In genomic region chr2:117917223-117917917, GRCh38 we compare ENCODE assay signal across 13 cellular contexts.
A peak's percentile ranks its signal among the peaks of the same experiment; 100 is the strongest.
DNase-seq lines count a peak whose midpoint lies in the region; ATAC-seq and TF ChIP-seq lines count a peak whose summit lies in the region.
"Had no signal": no experiment of that assay in that cellular context is flagged by ENCODE, and none has a peak within 500 bp of the region (broad histone marks: within the 10 kb centered on the region; RNA-seq: fewer than 3 reads in every experiment).

No MANE protein-coding gene starts in this region.

- H3K9me3 ChIP-seq in SU-DHL-6 (ENCODE audit: insufficient read depth, low read length) (peaks cover 10% of the 10 kb centered on the region; the same call in 1 of the 2 replicates), parathyroid adenoma (ENCODE audit: control insufficient read depth, low read length) (no peaks in the 10 kb centered on the region)
- H3K9me3 ChIP-seq: SJCRH30 had no signal

- H3K9ac ChIP-seq in SU-DHL-6 (ENCODE audit: low read length) (no peak overlapping the region), parathyroid adenoma (no peak overlapping the region)

- H3K27ac Mint-ChIP-seq in natural killer cell treated with Interleukin-12 subunit alpha and Interleukin-12 subunit beta and Interleukin-15 and Interleukin-18, amount 100 ng/mL, for 72 hours: no peak overlapping the region
- H3K27ac Mint-ChIP-seq: stimulated activated naive B cell treated with anti-CD40 and anti-IgM and Interleukin-4, amounts not matched to agents 10 μg/mL and 1 μg/mL and 100 μg/mL, for 72 hours had no signal

- DNase-seq in NCI-H2227 (lab: John Stamatoyannopoulos, UW; ENCODE audit: unreplicated experiment) (peak; percentile 7), NCI-H2227 treated with DMSO at 0.1 percent for 48 hours (lab: John Stamatoyannopoulos, UW) (no peak), fibroblast of the aortic adventitia (ENCODE audit: low read depth) (peak; percentile 14), NCI-H1417 treated with DMSO at 0.1 percent for 48 hours (lab: John Stamatoyannopoulos, UW) (no peak)
- no peak for DNase-seq in activated effector memory CD4-positive, alpha-beta T cell treated with Interleukin-2 at 50 U/mL for 16 hours
- DNase-seq in natural killer cell treated with Interleukin-12 subunit alpha and Interleukin-12 subunit beta and Interleukin-15 and Interleukin-18, amount 100 ng/mL, for 72 hours (ENCODE audit: low spot score): no peak
- DNase-seq: activated CD8-positive, alpha-beta memory T cell treated with anti-CD3 and anti-CD28 coated beads for 24 hours; esophagus squamous epithelium; NCI-H2107; SJCRH30; stimulated activated naive B cell treated with anti-CD40 and anti-IgM and Interleukin-4, amounts not matched to agents 10 μg/mL and 1 μg/mL and 100 μg/mL, for 72 hours had no signal

- peaks cover 0 to 4% of the 10 kb centered on the region in 2 donors for H3K4me1 Mint-ChIP-seq in natural killer cell treated with Interleukin-12 subunit alpha and Interleukin-12 subunit beta and Interleukin-15 and Interleukin-18, amount 100 ng/mL, for 72 hours (ENCODE audit: low read depth in 2 of 2)
- H3K4me1 Mint-ChIP-seq: stimulated activated naive B cell treated with anti-CD40 and anti-IgM and Interleukin-4, amounts not matched to agents 10 μg/mL and 1 μg/mL and 100 μg/mL, for 72 hours had no signal

- H3K4me2 ChIP-seq in SU-DHL-6 (ENCODE audit: low read depth, low read length, poor library complexity, severe bottlenecking): no peak overlapping the region
- H3K4me2 ChIP-seq in parathyroid adenoma (ENCODE audit: low read length): no peak overlapping the region

- no peaks in the 10 kb centered on the region for H3K27me3 Mint-ChIP-seq in natural killer cell treated with Interleukin-12 subunit alpha and Interleukin-12 subunit beta and Interleukin-15 and Interleukin-18, amount 100 ng/mL, for 72 hours
- H3K27me3 Mint-ChIP-seq: stimulated activated naive B cell treated with anti-CD40 and anti-IgM and Interleukin-4, amounts not matched to agents 10 μg/mL and 1 μg/mL and 100 μg/mL, for 72 hours had no signal

- no peaks in the 10 kb centered on the region for H4K20me1 ChIP-seq in SU-DHL-6 (ENCODE audit: low read depth, low read length)

- no peak for ATAC-seq in natural killer cell treated with Interleukin-12 subunit alpha and Interleukin-12 subunit beta and Interleukin-15 and Interleukin-18, amount 100 ng/mL, for 72 hours
- ATAC-seq: stimulated activated naive B cell treated with anti-CD40 and anti-IgM and Interleukin-4, amounts not matched to agents 10 μg/mL and 1 μg/mL and 100 μg/mL, for 72 hours had no signal

- peaks cover 35% of the 10 kb centered on the region for H3K36me3 Mint-ChIP-seq in natural killer cell treated with Interleukin-12 subunit alpha and Interleukin-12 subunit beta and Interleukin-15 and Interleukin-18, amount 100 ng/mL, for 72 hours

- H3K9me3 Mint-ChIP-seq in natural killer cell treated with Interleukin-12 subunit alpha and Interleukin-12 subunit beta and Interleukin-15 and Interleukin-18, amount 100 ng/mL, for 72 hours: no peaks in the 10 kb centered on the region

- H3K4me1 ChIP-seq in parathyroid adenoma: peaks cover 19% of the 10 kb centered on the region
- H3K4me1 ChIP-seq: esophagus squamous epithelium, SJCRH30 had no signal

- TF ChIP-seq CTCF in SU-DHL-6 (IDR thresholded peaks at IDR 0.05; ENCODE audit: insufficient read depth, low read length, poor library complexity, severe bottlenecking) (no peak), fibroblast of the aortic adventitia (IDR thresholded peaks at IDR 0.05; ENCODE audit: insufficient read depth, low read length) (peak; percentile 35), parathyroid adenoma (IDR thresholded peaks at IDR 0.05) (peak; percentile 89)

- H3K36me3 ChIP-seq in SU-DHL-6 (ENCODE audit: low read length) (peaks cover 31% of the 10 kb centered on the region), parathyroid adenoma (ENCODE audit: control insufficient read depth, insufficient read depth, low read length) (no peaks in the 10 kb centered on the region)

- no peaks in the 10 kb centered on the region for H3K79me2 ChIP-seq in SU-DHL-6 (ENCODE audit: insufficient read depth, low read length)
- no peaks in the 10 kb centered on the region for H3K79me2 ChIP-seq in parathyroid adenoma

- no peak overlapping the region for H3K4me3 Mint-ChIP-seq in natural killer cell treated with Interleukin-12 subunit alpha and Interleukin-12 subunit beta and Interleukin-15 and Interleukin-18, amount 100 ng/mL, for 72 hours
- H3K4me3 Mint-ChIP-seq: stimulated activated naive B cell treated with anti-CD40 and anti-IgM and Interleukin-4, amounts not matched to agents 10 μg/mL and 1 μg/mL and 100 μg/mL, for 72 hours had no signal

- H3K27ac ChIP-seq in SU-DHL-6 (ENCODE audit: low read depth, low read length): peak overlapping the region; percentile 93; the same call in 1 of the 2 replicates
- H3K27ac ChIP-seq in parathyroid adenoma: peak overlapping the region; percentile 74
- H3K27ac ChIP-seq: esophagus squamous epithelium, SJCRH30 had no signal

- H3K4me3 ChIP-seq in SU-DHL-6 (ENCODE audit: insufficient read depth, low read length, poor library complexity, severe bottlenecking) (no peak overlapping the region), fibroblast of the aortic adventitia (ENCODE audit: low read depth, low read length) (no peak overlapping the region), parathyroid adenoma (ENCODE audit: low read depth, low read length) (no peak overlapping the region)
- H3K4me3 ChIP-seq: esophagus squamous epithelium, SJCRH30 had no signal

- no peaks in the 10 kb centered on the region for H3K9me2 ChIP-seq in SU-DHL-6 (replicated peaks; ENCODE audit: insufficient read depth, low read length)

- no peak overlapping the region for H2AFZ ChIP-seq in SU-DHL-6 (ENCODE audit: low read depth, low read length, severe bottlenecking)
- peak overlapping the region; percentile 36 for H2AFZ ChIP-seq in parathyroid adenoma

- peaks cover 15% of the 10 kb centered on the region for H3F3A ChIP-seq in SU-DHL-6 (ENCODE audit: insufficient read depth)

- no peaks in the 10 kb centered on the region for H3K27me3 ChIP-seq in SU-DHL-6 (ENCODE audit: low read length)
- H3K27me3 ChIP-seq in parathyroid adenoma (ENCODE audit: control insufficient read depth, insufficient read depth, low read length): no peaks in the 10 kb centered on the region
- H3K27me3 ChIP-seq: esophagus squamous epithelium, SJCRH30 had no signal

Comparison
In these comparisons a context has a peak if more than half of its experiments do, and no peak if none do; other contexts are left out.
1. DNase-seq: peak in NCI-H2227 (single experiment) and fibroblast of the aortic adventitia (single experiment); none in NCI-H2227 treated with DMSO at 0.1 percent for 48 hours (single experiment), NCI-H1417 treated with DMSO at 0.1 percent for 48 hours (single experiment), activated effector memory CD4-positive, alpha-beta T cell treated with Interleukin-2 at 50 U/mL for 16 hours (single experiment) and natural killer cell treated with Interleukin-12 subunit alpha and Interleukin-12 subunit beta and Interleukin-15 and Interleukin-18, amount 100 ng/mL, for 72 hours (single experiment).